8 cellular contexts compared by ENCODE assay signal in genomic region chr13:97401421-97401820, GRCh38.
"Had no signal": no experiment of that assay in that cellular context is flagged by ENCODE, and none has a peak within 500 bp of the region (broad histone marks: within the 10 kb centered on the region; RNA-seq: fewer than 3 reads in every experiment).

No MANE protein-coding gene starts in this region.

- ATAC-seq: GM23338, K562 had no signal

- DNase-seq: H9, HCEC 1CT had no signal

- FAIRE-seq: H1, H54, HepG2, K562 had no signal

- H3K27ac ChIP-seq: HL-60 had no signal
